Comparison of ENCODE assay signal across 8 cellular contexts in the genomic region with DNA sequence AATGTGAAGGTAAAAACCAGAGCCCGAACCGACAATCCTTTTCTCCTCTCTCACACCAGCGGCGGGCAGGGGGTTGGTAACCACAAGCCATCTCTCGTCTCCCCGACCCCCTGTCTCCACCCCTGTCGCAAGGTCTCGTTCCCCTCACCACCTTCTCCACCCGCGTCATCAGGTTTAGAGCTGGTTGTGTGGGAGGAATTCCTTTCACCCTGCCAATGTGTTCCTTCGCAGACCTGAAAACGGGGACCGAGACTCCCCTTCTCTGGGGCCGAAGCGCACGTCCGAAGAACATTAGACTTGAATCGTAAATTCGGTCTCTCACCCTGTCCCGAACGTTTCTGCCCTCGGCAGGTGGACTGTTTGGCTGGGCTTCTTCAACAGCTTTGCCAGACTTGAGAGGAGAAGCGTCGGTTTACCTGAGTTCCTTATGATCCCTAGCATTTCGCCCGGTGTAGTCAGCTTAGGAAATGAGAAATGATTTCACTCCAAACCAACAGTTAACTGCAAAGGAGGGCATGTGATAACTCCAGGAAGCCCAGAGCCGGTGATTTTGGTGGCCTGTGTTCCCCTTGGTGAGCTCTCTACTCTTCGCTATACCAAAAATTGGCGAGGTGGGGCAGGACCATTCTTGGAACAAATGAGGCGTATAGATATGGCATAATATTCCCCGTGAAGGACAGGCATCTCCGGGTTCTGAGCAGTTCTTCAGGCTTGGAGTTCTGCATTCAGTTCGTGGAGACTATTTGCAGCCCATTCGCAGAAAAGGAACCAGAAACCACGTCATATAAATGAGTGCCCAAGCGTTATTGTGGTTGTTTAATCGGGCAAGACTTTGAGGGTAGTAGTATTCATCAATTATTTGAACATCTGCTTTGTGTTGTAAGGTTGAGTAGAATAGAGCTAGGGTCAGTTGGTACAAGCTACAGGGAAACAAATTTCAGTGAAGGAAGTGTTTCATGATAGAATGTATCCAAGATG. TPM values are rescaled to one million over a fixed set of nuclear protein-coding genes. Genes with fewer than 3 reads are reported as not detected.
A peak's percentile ranks its signal among the peaks of the same experiment; 100 is the strongest.
DNase-seq lines count a peak whose midpoint lies in the region; ATAC-seq and TF ChIP-seq lines count a peak whose summit lies in the region.

No MANE protein-coding gene starts in this region.

- H3K27me3 Mint-ChIP-seq in activated T-cell treated with anti-CD3 and anti-CD28 coated beads, Interleukin-2, amount 50 U/mL, for 24 hours = no peaks in the 10 kb centered on the region
- H3K27me3 Mint-ChIP-seq in naive thymus-derived CD4-positive, alpha-beta T cell = no peaks in the 10 kb centered on the region

- intact Hi-C loops in naive thymus-derived CD4-positive, alpha-beta T cell (cut with micrococcal nuclease) = loop anchor here (1.0 to 5.0 kb wide), 15 partner anchors 10 to 1733 kb away; a partner anchor contains a TSS
- intact Hi-C loops in testis (cut with DNase I; ENCODE audit: low total_unique reads) = no loop called here

- H3K36me3 Mint-ChIP-seq in activated T-cell treated with anti-CD3 and anti-CD28 coated beads, Interleukin-2, amount 50 U/mL, for 24 hours (ENCODE audit: low read depth) = peaks cover 42% of the 10 kb centered on the region
- H3K36me3 Mint-ChIP-seq in naive thymus-derived CD4-positive, alpha-beta T cell = peaks cover 0 to 16% (median 7%) of the 10 kb centered on the region in 5 donors

- in situ Hi-C loops in HAP-1 (cut with MboI; ENCODE audit: low sequenced_read_pairs) = no loop called here

- POLR2A ChIA-PET in naive thymus-derived CD4-positive, alpha-beta T cell (lab: Charles Lee) = interaction anchor here (0.6 to 3.5 kb wide), 33 partner anchors 9 to 1753 kb away, joined by 3 to 95 read pairs (median 4); a partner anchor contains a TSS

- no peaks in the 10 kb centered on the region for H3K9me3 Mint-ChIP-seq in activated T-cell treated with anti-CD3 and anti-CD28 coated beads, Interleukin-2, amount 50 U/mL, for 24 hours
- peaks cover 0 to 4% (median 0%) of the 10 kb centered on the region in 11 donors for H3K9me3 Mint-ChIP-seq in naive thymus-derived CD4-positive, alpha-beta T cell

- CTCF ChIA-PET in naive thymus-derived CD4-positive, alpha-beta T cell (lab: Charles Lee) = interaction anchor here (0.5 to 1.2 kb wide), 6 partner anchors 9 to 1612 kb away, joined by 3 to 5 read pairs (median 4); no protein-coding TSS in a partner anchor

- no peak for TF ChIP-seq CTCF in testis (IDR thresholded peaks at IDR 0.05)

- H3K36me3 ChIP-seq in HAP-1 (replicated peaks) = no peaks in the 10 kb centered on the region
- peaks cover 0 to 21% (median 5%) of the 10 kb centered on the region in 3 experiments for H3K36me3 ChIP-seq in naive thymus-derived CD4-positive, alpha-beta T cell (ENCODE audit: control insufficient read depth in 2 of 3, insufficient read depth in 3 of 3, low read length in 3 of 3)
- no peaks in the 10 kb centered on the region for H3K36me3 ChIP-seq in testis (ENCODE audit: low read depth, missing control alignments)

- peak overlapping the region; percentile 90 for H3K27ac ChIP-seq in naive thymus-derived CD4-positive, alpha-beta T cell (ENCODE audit: low read depth, low read length)
- H3K27ac ChIP-seq in testis = peak overlapping the region; percentile 71 to 75

- peak overlapping the region; percentile 98 for H3K4me3 Mint-ChIP-seq in activated T-cell treated with anti-CD3 and anti-CD28 coated beads, Interleukin-2, amount 50 U/mL, for 24 hours
- peak overlapping the region; percentile 89 to 99 (median 98) for H3K4me3 Mint-ChIP-seq in naive thymus-derived CD4-positive, alpha-beta T cell

- H3K27ac Mint-ChIP-seq in activated T-cell treated with anti-CD3 and anti-CD28 coated beads, Interleukin-2, amount 50 U/mL, for 24 hours = peak overlapping the region; percentile 98
- H3K27ac Mint-ChIP-seq in naive thymus-derived CD4-positive, alpha-beta T cell = peak overlapping the region; percentile 96 to 100 (median 100)

- peaks cover 19% of the 10 kb centered on the region for H3K4me1 Mint-ChIP-seq in activated T-cell treated with anti-CD3 and anti-CD28 coated beads, Interleukin-2, amount 50 U/mL, for 24 hours (ENCODE audit: low read depth)
- H3K4me1 Mint-ChIP-seq in naive thymus-derived CD4-positive, alpha-beta T cell = peaks cover 5 to 28% (median 16%) of the 10 kb centered on the region in 7 donors

- no peak for TF ChIP-seq POLR2A in testis (IDR thresholded peaks at IDR 0.05)

- 2% methylated on average over 31 to 37 of the region's 37 CpGs for WGBS in testis, 2 donors

- H3K9me3 ChIP-seq in HAP-1 (no peaks in the 10 kb centered on the region), testis (no peaks in the 10 kb centered on the region)
- no peaks in the 10 kb centered on the region for H3K9me3 ChIP-seq in naive thymus-derived CD4-positive, alpha-beta T cell (ENCODE audit: control insufficient read depth in 2 of 3, low read length in 3 of 3)

- DNase-seq in NCI-H2171 treated with DMSO at 0.1 percent for 48 hours (lab: John Stamatoyannopoulos, UW) (peak; percentile 47), NCI-H2171 (lab: John Stamatoyannopoulos, UW) (no peak), HAP-1 (ENCODE audit: low spot score in 2 of 2) (peak; percentile 12 to 36), MV-4-11 (lab: John Stamatoyannopoulos, UW) (peak; percentile 25), fibroblast of gingiva (ENCODE audit: low read depth) (peak; percentile 5), testis (peak; percentile 32)
- DNase-seq in activated T-cell treated with anti-CD3 and anti-CD28 coated beads, Interleukin-2, amount 50 U/mL, for 24 hours = no peak
- DNase-seq in naive thymus-derived CD4-positive, alpha-beta T cell = peak in 4 of 9 donors; percentile 23 to 58 (median 26)

- H3K4me1 ChIP-seq in HAP-1 (peaks cover 3% of the 10 kb centered on the region; the same call in 1 of the 2 replicates), testis (peaks cover 11% of the 10 kb centered on the region)
- peaks cover 0 to 5% of the 10 kb centered on the region in 2 donors for H3K4me1 ChIP-seq in naive thymus-derived CD4-positive, alpha-beta T cell (ENCODE audit: control insufficient read depth in 2 of 2, insufficient read depth in 2 of 2, low read length in 2 of 2)

- no peaks in the 10 kb centered on the region for H3K27me3 ChIP-seq in HAP-1 (ENCODE audit: low read depth)
- H3K27me3 ChIP-seq in naive thymus-derived CD4-positive, alpha-beta T cell (ENCODE audit: control insufficient read depth in 2 of 2, insufficient read depth in 2 of 2, low read length in 2 of 2) = no peaks in the 10 kb centered on the region
- H3K27me3 ChIP-seq in testis = no peaks in the 10 kb centered on the region

- H3K4me3 ChIP-seq in HAP-1 (peak overlapping the region; percentile 74), testis (peak overlapping the region; percentile 66 to 86)
- peak overlapping the region; percentile 80 for H3K4me3 ChIP-seq in naive thymus-derived CD4-positive, alpha-beta T cell (ENCODE audit: low read length)

- ATAC-seq in naive thymus-derived CD4-positive, alpha-beta T cell = peak; percentile 31

RNA-seq across cellular contexts. Expression of a gene that starts 0.7 kb away (rescaled TPM):
- total RNA-seq in naive thymus-derived CD4-positive, alpha-beta T cell = 10 to 100 TPM; 30.1 to 54.1 (median 34.6) TPM
- 10 to 100 TPM; 30.5 to 33.9 TPM for polyA plus RNA-seq in naive thymus-derived CD4-positive, alpha-beta T cell
- 10 to 100 TPM; 35.4 to 39.9 TPM for total RNA-seq in testis
- 138 TPM for polyA plus RNA-seq in testis (ENCODE audit: insufficient read depth, low read depth, low replicate concordance)

Comparison
In these comparisons a context has a peak if more than half of its experiments do, and no peak if none do; other contexts are left out.
1. DNase-seq: peak in NCI-H2171 treated with DMSO at 0.1 percent for 48 hours (single experiment), HAP-1 (2 of 2), MV-4-11 (single experiment), fibroblast of gingiva (single experiment) and testis (single experiment); none in NCI-H2171 (single experiment) and activated T-cell treated with anti-CD3 and anti-CD28 coated beads, Interleukin-2, amount 50 U/mL, for 24 hours (single experiment).
2. Peak in every context shown above with its lines, with median percentiles within 50 percentile points of each other: H3K4me3 ChIP-seq.